In the genomic region with DNA sequence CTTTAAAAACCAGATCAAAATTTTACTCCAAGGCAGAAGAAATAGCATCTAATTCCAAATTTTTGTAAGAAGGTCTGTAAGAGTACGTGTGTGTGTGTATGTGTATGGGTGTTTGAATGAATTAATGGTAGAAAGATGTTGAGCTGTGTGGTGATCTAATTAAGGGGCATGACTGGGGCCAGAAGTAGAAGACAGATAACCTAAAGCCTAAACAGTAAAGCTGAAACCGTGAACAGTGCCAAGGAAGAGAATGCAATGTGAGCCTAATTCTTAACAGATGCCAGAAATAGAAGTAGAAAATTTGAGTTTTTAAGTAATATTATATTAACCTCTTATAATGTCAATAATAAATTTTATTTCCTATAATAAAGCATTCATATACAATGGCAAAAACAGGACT, we compare ENCODE assay signal across 27 cellular contexts. TPM values are rescaled to one million over a fixed set of nuclear protein-coding genes. Genes with fewer than 3 reads are reported as not detected.
"Had no signal": no experiment of that assay in that cellular context is flagged by ENCODE, and none has a peak within 500 bp of the region (broad histone marks: within the 10 kb centered on the region; RNA-seq: fewer than 3 reads in every experiment).

No MANE protein-coding gene starts in this region.

- H3K27ac ChIP-seq: ascending aorta, breast epithelium, cardiac muscle cell, colonic mucosa, epithelial cell of prostate, foreskin keratinocyte, gastrocnemius medialis, heart left ventricle, WERI-Rb-1 had no signal

- H3K27me3 ChIP-seq: ascending aorta, breast epithelium, cardiac muscle cell, colonic mucosa, foreskin keratinocyte, gastrocnemius medialis, heart left ventricle had no signal

- H3K9me3 ChIP-seq: ascending aorta, breast epithelium, colonic mucosa, gastrocnemius medialis, heart left ventricle had no signal

- H3K4me1 ChIP-seq: ascending aorta, breast epithelium, colonic mucosa, foreskin keratinocyte, gastrocnemius medialis, heart left ventricle had no signal

- H3K4me3 ChIP-seq: ascending aorta, breast epithelium, cardiac muscle cell, colonic mucosa, gastrocnemius medialis, heart left ventricle had no signal

- DNase-seq: activated B cell treated with CpG ODN at 0.5 μM for 24 hours; activated CD4-positive, alpha-beta T cell treated with anti-CD3 and anti-CD28 coated beads for 48 hours; activated CD4-positive, alpha-beta T cell treated with anti-CD3 and anti-CD28 coated beads, Interleukin-2, amount 50 U/mL, for 1 hour; activated CD4-positive, alpha-beta T cell treated with anti-CD3 and anti-CD28 coated beads, Interleukin-2, amount 50 U/mL, for 48 hours; activated CD8-positive, alpha-beta memory T cell treated with anti-CD3 and anti-CD28 coated beads for 24 hours; activated CD8-positive, alpha-beta T cell treated with anti-CD3 and anti-CD28 coated beads for 36 hours; activated effector memory CD4-positive, alpha-beta T cell treated with anti-CD3 and anti-CD28 coated beads, Interleukin-2, amount 50 U/mL, for 16 hours; activated naive CD4-positive, alpha-beta T cell treated with anti-CD3 and anti-CD28 coated beads for 36 hours; activated naive CD8-positive, alpha-beta T cell treated with anti-CD3 and anti-CD28 coated beads for 36 hours; activated naive CD8-positive, alpha-beta T cell treated with anti-CD3 and anti-CD28 coated beads, Interleukin-2, amount 50 U/mL, for 24 hours; activated T-cell treated with anti-CD3 and anti-CD28 coated beads, Interleukin-2, amount 50 U/mL, for 4 hours; central memory CD4-positive, alpha-beta T cell; cerebellar nuclear complex; colonic mucosa; effector CD8-positive, alpha-beta T cell; foreskin keratinocyte; gastrocnemius medialis; glutamatergic neuron; heart left ventricle; T-helper 17 cell; T1000; WERI-Rb-1 had no signal

- H3K36me3 ChIP-seq: ascending aorta, breast epithelium, cardiac muscle cell, colonic mucosa, gastrocnemius medialis, heart left ventricle, WERI-Rb-1 had no signal

RNA-seq across cellular contexts. Expression of a gene that starts 38.2 kb away (rescaled TPM):
- polyA plus RNA-seq: endothelial cell of umbilical vein, foreskin keratinocyte had no signal
